ENCODE assay signal across 9 cellular contexts in the genomic region with DNA sequence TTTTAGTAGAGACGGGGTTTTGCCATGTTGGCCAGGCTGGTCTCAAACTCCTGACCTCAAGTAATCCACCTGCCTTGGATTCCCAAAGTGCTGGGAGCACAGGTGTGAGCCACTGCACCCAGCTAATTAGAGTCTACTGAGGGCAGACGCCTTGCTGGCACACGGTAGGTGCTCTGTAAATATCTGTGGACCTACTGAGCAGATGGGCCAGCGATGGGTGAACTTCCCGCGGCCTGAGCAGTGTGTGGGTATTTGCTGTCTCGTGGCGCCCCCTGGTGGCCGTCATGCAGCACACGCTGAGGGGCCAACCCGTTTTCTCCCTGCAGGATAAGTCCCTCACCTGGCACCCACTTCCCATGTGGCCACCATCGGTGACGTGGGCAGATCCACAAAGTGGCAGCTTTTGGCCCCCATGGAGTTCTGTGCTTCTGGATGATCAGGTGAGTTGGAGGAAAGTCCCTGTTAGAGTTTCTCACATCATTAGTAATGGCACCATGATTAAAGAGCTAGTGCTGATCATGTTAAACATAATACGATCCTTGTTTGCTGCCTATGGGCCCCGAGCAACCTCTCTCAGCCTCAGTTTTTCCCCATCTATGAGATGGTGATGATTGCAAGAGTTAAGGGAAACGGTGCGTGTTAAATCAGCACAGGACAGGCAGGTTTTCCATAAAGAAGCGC. TPM values are rescaled to one million over a fixed set of nuclear protein-coding genes. Genes with fewer than 3 reads are reported as not detected.
DNase-seq lines count a peak whose midpoint lies in the region; FAIRE-seq and TF ChIP-seq lines count a peak whose summit lies in the region.
"Had no signal": no experiment of that assay in that cellular context is flagged by ENCODE, and none has a peak within 500 bp of the region (broad histone marks: within the 10 kb centered on the region; RNA-seq: fewer than 3 reads in every experiment).

No MANE protein-coding gene starts in this region.

- H3K9me3 ChIP-seq in SJCRH30 (replicated peaks) (no peaks in the 10 kb centered on the region), osteoblast (ENCODE audit: low read depth, low read length) (no peaks in the 10 kb centered on the region), thyroid gland (no peaks in the 10 kb centered on the region)
- H3K9me3 ChIP-seq: BLaER1 treated with 17β-estradiol and CSF1 and Interleukin-3, amounts not matched to agents 10 nM and 100 nM had no signal

- 30 to 37% methylated on average over 11 to 16 of the region's 18 CpGs for WGBS in thyroid gland, 2 donors

- H2AFZ ChIP-seq in osteoblast (ENCODE audit: low read length), result no peak overlapping the region

- no peaks in the 10 kb centered on the region for H3K36me3 ChIP-seq in SJCRH30
- H3K36me3 ChIP-seq in osteoblast (ENCODE audit: insufficient read depth, low read length), result peaks cover 17% of the 10 kb centered on the region
- H3K36me3 ChIP-seq in thyroid gland, result peaks cover 6 to 7% of the 10 kb centered on the region in 2 donors

- DNase-seq in NCI-H524 (lab: John Stamatoyannopoulos, UW) (peak; percentile 43 to 82), NCI-H524 treated with DMSO at 0.1 percent for 48 hours (lab: John Stamatoyannopoulos, UW) (no peak), Kasumi-1 (lab: John Stamatoyannopoulos, UW) (peak; percentile 65 to 69), SJCRH30 (peak; percentile 44 to 67), activated gamma-delta T cell (lab: John Stamatoyannopoulos, UW) (peak; percentile 39), frontal cortex (ENCODE audit: low spot score in 2 of 2) (peak; percentile 58 to 77), osteoblast (ENCODE audit: insufficient read length, low spot score, missing footprints) (peak; percentile 97), thyroid gland (peak; percentile 75 to 85)

- no peaks in the 10 kb centered on the region for H3K4me1 ChIP-seq in SJCRH30
- H3K4me1 ChIP-seq in osteoblast (ENCODE audit: insufficient read depth, low read length), result peaks cover 13% of the 10 kb centered on the region
- H3K4me1 ChIP-seq in thyroid gland, result peaks cover 20 to 27% of the 10 kb centered on the region in 2 donors

- H3K27ac ChIP-seq in SJCRH30 (no peak overlapping the region), osteoblast (ENCODE audit: low read depth, low read length) (no peak overlapping the region), thyroid gland (no peak overlapping the region)
- H3K27ac ChIP-seq: BLaER1 treated with 17β-estradiol and CSF1 and Interleukin-3, amounts not matched to agents 10 nM and 100 nM had no signal

- intact Hi-C loops in thyroid gland (cut with DNase I), result loop anchor here (5.0 kb wide), 1 partner anchor 213 kb away; no protein-coding TSS in a partner anchor

- TF ChIP-seq CTCF in osteoblast (IDR thresholded peaks at IDR 0.05; ENCODE audit: extremely low read depth, low read depth, low read length), result peak; percentile 85
- peak; percentile 83 to 94 (median 88) for TF ChIP-seq CTCF in thyroid gland (IDR thresholded peaks at IDR 0.05)

- no peak overlapping the region for H3K4me3 ChIP-seq in SJCRH30
- H3K4me3 ChIP-seq in osteoblast (ENCODE audit: insufficient read depth, low read length), result no peak overlapping the region
- H3K4me3 ChIP-seq in thyroid gland (replicated peaks in 1 of 3), result no peak overlapping the region
- H3K4me3 ChIP-seq: BLaER1 treated with 17β-estradiol and CSF1 and Interleukin-3, amounts not matched to agents 10 nM and 100 nM had no signal

- no peak for TF ChIP-seq POLR2A in thyroid gland (IDR thresholded peaks at IDR 0.05)

- peaks cover 13% of the 10 kb centered on the region for H3K79me2 ChIP-seq in osteoblast (ENCODE audit: insufficient read depth, low read length)

- H3K4me2 ChIP-seq in osteoblast (ENCODE audit: insufficient read depth, low read length), result no peak overlapping the region
- H3K4me2 ChIP-seq: BLaER1 treated with 17β-estradiol and CSF1 and Interleukin-3, amounts not matched to agents 10 nM and 100 nM had no signal

- no peak for FAIRE-seq in frontal cortex (lab: Jason Lieb, UNC)

- H4K20me1 ChIP-seq in osteoblast (ENCODE audit: insufficient read depth, low read length), result no peaks in the 10 kb centered on the region

- H3K27me3 ChIP-seq in SJCRH30, result no peaks in the 10 kb centered on the region
- no peaks in the 10 kb centered on the region for H3K27me3 ChIP-seq in osteoblast (ENCODE audit: insufficient read depth, low read length)
- no peaks in the 10 kb centered on the region for H3K27me3 ChIP-seq in thyroid gland

RNA-seq across cellular contexts. Expression of a gene that starts 40.7 kb away (rescaled TPM):
- 18.5 and 20.3 TPM in 2 replicates for total RNA-seq in SJCRH30 (2014; rRNA removed; shearing (Covaris generic))
- total RNA-seq in frontal cortex (19.6 TPM), osteoblast (134 and 139 TPM in 2 replicates), thyroid gland (10 to 100 TPM; 49.8 to 59.2 (median 54.3) TPM)

RNA-seq across cellular contexts. Expression of a gene that starts 57.0 kb away (rescaled TPM):
- total RNA-seq in SJCRH30 (2014; rRNA removed; shearing (Covaris generic)), result 1.3 and 2.4 TPM in 2 replicates
- total RNA-seq in frontal cortex (55.8 TPM), osteoblast (34.5 and 35.1 TPM in 2 replicates), thyroid gland (1 to 10 TPM; 6.2 to 8.4 (median 7.5) TPM)
